ENCODE assay signal across 1 cellular context in genomic region chr18:36188912-36189311, GRCh38.
TF ChIP-seq lines count a peak whose summit lies in the region.

No MANE protein-coding gene starts in this region.

TF ChIP-seq in WTC11, 78 proteins besides CTCF, POLR2A, EP300 and RAD21 (continued from another document):
- TF ChIP-seq USF2 (CRISPR knock-in tag; IDR thresholded peaks at IDR 0.05) (no peak), TP53 (CRISPR knock-in tag; IDR thresholded peaks at IDR 0.05) (no peak), ELF4 (CRISPR knock-in tag; IDR thresholded peaks at IDR 0.05; ENCODE audit: low read depth) (no peak)
